In the genomic region with DNA sequence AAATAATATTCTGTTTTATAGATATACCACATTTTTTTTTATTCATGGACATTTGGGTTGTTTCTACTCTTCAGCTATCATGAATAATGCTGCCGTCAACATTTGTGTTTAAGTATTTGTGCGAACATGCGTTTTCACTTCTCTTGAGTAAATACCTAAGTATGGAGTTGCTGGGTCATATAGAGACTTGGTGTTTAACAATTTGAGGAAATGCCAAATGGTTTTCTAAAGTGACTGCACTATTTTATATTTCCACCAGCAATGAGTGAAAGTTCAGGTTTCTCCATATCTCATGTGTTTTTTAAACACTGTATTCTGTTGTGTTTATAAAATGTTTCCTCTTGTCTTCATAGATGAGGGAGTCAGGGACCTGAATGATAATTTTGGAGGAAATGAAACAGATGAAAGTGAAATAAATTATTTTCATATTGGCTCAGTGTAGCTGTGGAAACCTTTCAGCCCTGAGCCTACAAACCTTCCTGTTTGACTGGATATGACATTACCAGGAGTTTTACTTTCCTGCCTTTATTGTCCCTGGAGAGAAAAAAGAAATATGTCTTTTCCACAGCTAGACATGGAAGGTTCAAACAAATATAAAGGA, we compare ENCODE assay signal across 13 cellular contexts. TPM values are rescaled to one million over a fixed set of nuclear protein-coding genes. Genes with fewer than 3 reads are reported as not detected.
DNase-seq lines count a peak whose midpoint lies in the region; ATAC-seq and TF ChIP-seq lines count a peak whose summit lies in the region.
"Had no signal": no experiment of that assay in that cellular context is flagged by ENCODE, and none has a peak within 500 bp of the region (broad histone marks: within the 10 kb centered on the region; RNA-seq: fewer than 3 reads in every experiment).

No MANE protein-coding gene starts in this region.

- TF ChIP-seq CTCF in progenitor cell of endocrine pancreas (IDR thresholded peaks at IDR 0.05; ENCODE audit: unreplicated experiment) = no peak

- DNase-seq in progenitor cell of endocrine pancreas (ENCODE audit: low spot score, unreplicated experiment) (no peak), mesenteric fat pad (ENCODE audit: low spot score) (no peak)
- no peak for DNase-seq in NK-92 treated with Interleukin-12 subunit alpha and Interleukin-12 subunit beta, amount 100 ng/mL, for 24 hours (lab: John Stamatoyannopoulos, UW)
- DNase-seq in stimulated activated CD4-positive, alpha-beta T cell treated with anti-CD3 and anti-CD28 coated beads, Interleukin-4, amount 100 ng/mL, for 4 hours = no peak
- DNase-seq: activated CD8-positive, alpha-beta memory T cell treated with anti-CD3 and anti-CD28 coated beads, Interleukin-2, amount 10 ng/mL, durations not matched to agents 7 days and 5 days; H7; NCI-H187 treated with DMSO at 0.1 percent for 48 hours had no signal

- no peaks in the 10 kb centered on the region for H3K36me3 Mint-ChIP-seq in progenitor cell of endocrine pancreas (ENCODE audit: insufficient read depth)
- H3K36me3 Mint-ChIP-seq: activated CD8-positive, alpha-beta memory T cell treated with anti-CD3 and anti-CD28 coated beads, Interleukin-2, amount 10 ng/mL, durations not matched to agents 7 days and 5 days; CD14-positive monocyte had no signal

- peak overlapping the region; percentile 92 for H3K27ac Mint-ChIP-seq in progenitor cell of endocrine pancreas
- H3K27ac Mint-ChIP-seq: activated CD8-positive, alpha-beta memory T cell treated with anti-CD3 and anti-CD28 coated beads, Interleukin-2, amount 10 ng/mL, durations not matched to agents 7 days and 5 days; T-helper 2 cell treated with Interferon-gamma antibody and Interleukin-4, amounts not matched to agents 5 μg/mL and 100 μg/mL, for 36 hours had no signal

- ATAC-seq in GM18511 (IDR thresholded peaks at IDR 0.05; ENCODE audit: unreplicated experiment) (peak; percentile 74), GM21528 (IDR thresholded peaks at IDR 0.05; ENCODE audit: low FRiP score, unreplicated experiment) (peak; percentile 64), HG03378 (IDR thresholded peaks at IDR 0.05; ENCODE audit: unreplicated experiment) (peak; percentile 67), HG03457 (IDR thresholded peaks at IDR 0.05; ENCODE audit: unreplicated experiment) (no peak)
- ATAC-seq: activated CD8-positive, alpha-beta memory T cell treated with anti-CD3 and anti-CD28 coated beads, Interleukin-2, amount 10 ng/mL, durations not matched to agents 7 days and 5 days had no signal

- H3K4me1 Mint-ChIP-seq in progenitor cell of endocrine pancreas (ENCODE audit: low read depth) = peaks cover 44% of the 10 kb centered on the region

- H3K4me3 Mint-ChIP-seq in progenitor cell of endocrine pancreas (ENCODE audit: low read depth) = peak overlapping the region; percentile 11
- H3K4me3 Mint-ChIP-seq: activated CD8-positive, alpha-beta memory T cell treated with anti-CD3 and anti-CD28 coated beads, Interleukin-2, amount 10 ng/mL, durations not matched to agents 7 days and 5 days; CD14-positive monocyte; T-helper 2 cell treated with Interferon-gamma antibody and Interleukin-4, amounts not matched to agents 5 μg/mL and 100 μg/mL, for 36 hours had no signal

- H3K9me3 Mint-ChIP-seq in progenitor cell of endocrine pancreas (ENCODE audit: low read depth) = no peaks in the 10 kb centered on the region
- H3K9me3 Mint-ChIP-seq: CD14-positive monocyte; T-helper 2 cell treated with Interferon-gamma antibody and Interleukin-4, amounts not matched to agents 5 μg/mL and 100 μg/mL, for 36 hours had no signal

- no peaks in the 10 kb centered on the region for H3K27me3 Mint-ChIP-seq in progenitor cell of endocrine pancreas
- H3K27me3 Mint-ChIP-seq: activated CD8-positive, alpha-beta memory T cell treated with anti-CD3 and anti-CD28 coated beads, Interleukin-2, amount 10 ng/mL, durations not matched to agents 7 days and 5 days had no signal

RNA-seq across cellular contexts. Expression of a gene that starts 26.3 kb away (rescaled TPM):
- total RNA-seq in progenitor cell of endocrine pancreas = 62.5 and 69.9 TPM in 2 replicates
- 52.5 TPM for total RNA-seq in mesenteric fat pad
